ENCODE assay signal across 1 cellular context in the genomic region with DNA sequence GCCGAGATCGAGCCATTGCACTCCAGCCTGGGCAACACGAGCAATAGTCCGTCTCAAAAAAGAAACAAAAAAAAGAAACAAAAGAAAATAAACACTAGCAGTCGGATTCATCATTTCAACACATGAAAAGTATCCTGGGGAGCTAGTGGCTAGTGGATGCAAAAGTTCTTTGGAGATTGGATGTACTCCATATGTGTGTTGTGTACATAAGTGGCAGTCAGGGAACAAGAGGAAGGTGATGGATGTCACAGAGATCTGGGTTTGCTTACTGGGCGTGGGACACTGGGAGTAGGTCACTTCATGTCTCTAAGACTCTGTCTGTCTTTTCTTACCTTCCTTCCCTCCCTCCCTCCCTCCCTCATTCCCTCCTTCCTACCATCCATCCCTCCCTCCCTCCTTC.
TF ChIP-seq lines count a peak whose summit lies in the region.

No MANE protein-coding gene starts in this region.

TF ChIP-seq in HepG2, 621 proteins besides CTCF, POLR2A, EP300 and RAD21:
- no peak for TF ChIP-seq MBNL3 (CRISPR knock-in tag; conservative IDR thresholded peaks at IDR 0.05)
- no peak for TF ChIP-seq PRDM15 (CRISPR knock-in tag; IDR thresholded peaks at IDR 0.05)
- TF ChIP-seq ZNF773 (CRISPR knock-in tag; IDR thresholded peaks at IDR 0.05; ENCODE audit: borderline replicate concordance), result no peak
- TF ChIP-seq ZNF543 (CRISPR knock-in tag; IDR thresholded peaks at IDR 0.05), result no peak
- TF ChIP-seq HNRNPK (IDR thresholded peaks at IDR 0.05; ENCODE audit: low read depth, low read length, poor library complexity, severe bottlenecking), result peak; percentile 83
- TF ChIP-seq ZNF124 (CRISPR knock-in tag; IDR thresholded peaks at IDR 0.05), result no peak
- TF ChIP-seq ZNF781 (CRISPR knock-in tag; IDR thresholded peaks at IDR 0.05; ENCODE audit: borderline replicate concordance, not compliant biosample characterization), result no peak
- no peak for TF ChIP-seq GRHL1 (CRISPR knock-in tag; conservative IDR thresholded peaks at IDR 0.05)
TF ChIP-seq in HepG2: peak in this region for 1.
